ENCODE assay signal across 15 cellular contexts in the genomic region with DNA sequence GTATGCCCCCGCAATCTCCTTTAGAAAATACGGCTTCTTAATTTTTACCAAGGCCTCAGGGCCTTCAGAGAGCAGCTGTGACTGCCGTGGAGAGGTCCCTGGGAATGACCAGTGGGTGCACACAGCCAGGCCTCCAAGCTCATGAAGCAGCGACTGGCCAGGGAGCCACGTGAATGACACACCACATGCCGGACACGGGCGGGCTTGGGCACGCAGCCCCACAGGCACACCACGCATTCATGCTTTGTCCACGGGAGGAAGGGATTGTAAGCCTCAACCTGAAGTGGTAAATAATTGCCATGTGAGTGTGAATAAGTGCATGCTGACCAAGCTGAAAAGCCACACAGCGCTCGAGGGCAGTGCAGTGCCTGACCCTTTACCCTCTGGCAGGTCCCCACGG.
"Had no signal": no experiment of that assay in that cellular context is flagged by ENCODE, and none has a peak within 500 bp of the region (broad histone marks: within the 10 kb centered on the region; RNA-seq: fewer than 3 reads in every experiment).

No MANE protein-coding gene starts in this region.

- H3K36me3 ChIP-seq: adrenal gland had no signal

- H3K27me3 ChIP-seq: adrenal gland, suprapubic skin had no signal

- H3K4me3 ChIP-seq: adrenal gland, left ventricle myocardium inferior, SK-N-MC, suprapubic skin had no signal

- H3K4me1 ChIP-seq: adrenal gland, suprapubic skin had no signal

- H3K27me3 Mint-ChIP-seq: activated CD4-positive, alpha-beta memory T cell treated with anti-CD3 and anti-CD28 coated beads for 36 hours; activated CD4-positive, alpha-beta T cell treated with anti-CD3 and anti-CD28 coated beads for 36 hours; effector memory CD8-positive, alpha-beta T cell; progenitor cell of endocrine pancreas; stimulated activated naive CD8-positive, alpha-beta T cell treated with anti-CD3 and anti-CD28 coated beads, Interleukin-15, amount 100 ng/mL, for 72 hours; type B pancreatic cell had no signal

- H3K27ac ChIP-seq: adrenal gland, left ventricle myocardium inferior, SK-N-MC, suprapubic skin had no signal

- H3K9me3 ChIP-seq: adrenal gland, left ventricle myocardium inferior, suprapubic skin had no signal

- DNase-seq: activated CD4-positive, alpha-beta memory T cell treated with anti-CD3 and anti-CD28 coated beads for 36 hours; activated CD4-positive, alpha-beta T cell treated with anti-CD3 and anti-CD28 coated beads for 36 hours; activated effector memory CD4-positive, alpha-beta T cell treated with anti-CD3 and anti-CD28 coated beads, Interleukin-2, amount 50 U/mL, for 16 hours; activated T-cell treated with anti-CD3 and anti-CD28 coated beads, Interleukin-2, amount 50 U/mL, for 48 hours; dermis blood vessel endothelial cell; effector memory CD8-positive, alpha-beta T cell; left ventricle myocardium inferior; natural killer cell; stimulated activated naive CD8-positive, alpha-beta T cell treated with anti-CD3 and anti-CD28 coated beads, Interleukin-15, amount 100 ng/mL, for 72 hours had no signal

- H3K9me3 Mint-ChIP-seq: activated CD4-positive, alpha-beta memory T cell treated with anti-CD3 and anti-CD28 coated beads for 36 hours; activated naive CD4-positive, alpha-beta T cell treated with anti-CD3 and anti-CD28 coated beads, Interleukin-2, amount 50 U/mL, for 72 hours; effector memory CD8-positive, alpha-beta T cell; natural killer cell; type B pancreatic cell had no signal

- H3K27ac Mint-ChIP-seq: activated CD4-positive, alpha-beta memory T cell treated with anti-CD3 and anti-CD28 coated beads for 36 hours; activated CD4-positive, alpha-beta T cell treated with anti-CD3 and anti-CD28 coated beads for 36 hours; activated naive CD4-positive, alpha-beta T cell treated with anti-CD3 and anti-CD28 coated beads, Interleukin-2, amount 50 U/mL, for 72 hours; effector memory CD8-positive, alpha-beta T cell; natural killer cell; progenitor cell of endocrine pancreas; stimulated activated naive CD8-positive, alpha-beta T cell treated with anti-CD3 and anti-CD28 coated beads, Interleukin-15, amount 100 ng/mL, for 72 hours; type B pancreatic cell had no signal

- H3K4me3 Mint-ChIP-seq: activated CD4-positive, alpha-beta memory T cell treated with anti-CD3 and anti-CD28 coated beads for 36 hours; activated CD4-positive, alpha-beta T cell treated with anti-CD3 and anti-CD28 coated beads for 36 hours; effector memory CD8-positive, alpha-beta T cell; natural killer cell; stimulated activated naive CD8-positive, alpha-beta T cell treated with anti-CD3 and anti-CD28 coated beads, Interleukin-15, amount 100 ng/mL, for 72 hours; type B pancreatic cell had no signal

- ATAC-seq: activated CD4-positive, alpha-beta T cell treated with anti-CD3 and anti-CD28 coated beads for 36 hours; activated naive CD4-positive, alpha-beta T cell treated with anti-CD3 and anti-CD28 coated beads, Interleukin-2, amount 50 U/mL, for 72 hours; effector memory CD8-positive, alpha-beta T cell; natural killer cell; stimulated activated naive CD8-positive, alpha-beta T cell treated with anti-CD3 and anti-CD28 coated beads, Interleukin-15, amount 100 ng/mL, for 72 hours had no signal
